ENCODE assay signal across 16 cellular contexts in genomic region chr18:55241016-55241415, GRCh38.
A peak's percentile ranks its signal among the peaks of the same experiment; 100 is the strongest.
DNase-seq lines count a peak whose midpoint lies in the region; ATAC-seq and TF ChIP-seq lines count a peak whose summit lies in the region.
"Had no signal": no experiment of that assay in that cellular context is flagged by ENCODE, and none has a peak within 500 bp of the region (broad histone marks: within the 10 kb centered on the region; RNA-seq: fewer than 3 reads in every experiment).

No MANE protein-coding gene starts in this region.

- 84% methylated on average over 5 of the region's 5 CpGs for WGBS in mammary epithelial cell (ENCODE audit: low coverage, missing lambda C conversion rate)

- no peaks in the 10 kb centered on the region for H3K27me3 Mint-ChIP-seq in mesothelial cell of epicardium (ENCODE audit: low read depth)
- H3K27me3 Mint-ChIP-seq in CD4-positive, alpha-beta T cell, result no peaks in the 10 kb centered on the region

- no peak overlapping the region for H2AFZ ChIP-seq in mammary epithelial cell (ENCODE audit: low read depth, low read length)

- peaks cover 4% of the 10 kb centered on the region for H3K36me3 Mint-ChIP-seq in mesothelial cell of epicardium
- H3K36me3 Mint-ChIP-seq in CD4-positive, alpha-beta T cell (ENCODE audit: low read depth), result no peaks in the 10 kb centered on the region

- H3K4me2 ChIP-seq in mammary epithelial cell (ENCODE audit: insufficient read depth, low read depth, low read length), result no peak overlapping the region

- DNase-seq in mesothelial cell of epicardium (ENCODE audit: low spot score in 2 of 2, unreplicated experiment in 2 of 2) (no peak), midbrain (lab: John Stamatoyannopoulos, UW) (no peak), mammary epithelial cell (no peak)
- DNase-seq in CD4-positive, alpha-beta T cell, result no peak
- DNase-seq in activated CD8-positive, alpha-beta memory T cell treated with anti-CD3 and anti-CD28 coated beads for 24 hours, result no peak
- DNase-seq: activated CD4-positive, alpha-beta T cell treated with anti-CD3 and anti-CD28 coated beads for 48 hours; activated gamma-delta T cell; caudate nucleus; COR-L47; erythroblast; KBM-7; NCI-H1694 treated with DMSO at 0.1 percent for 48 hours; SW 1271 had no signal

- BruUV-seq in mammary epithelial cell (replicated peaks; lab: Mats Ljungman, UMichigan), result no TSS peak

- no peaks in the 10 kb centered on the region for H3K36me3 ChIP-seq in mammary epithelial cell (ENCODE audit: insufficient read depth, low read length)

- peaks cover 50% of the 10 kb centered on the region for H3K4me1 Mint-ChIP-seq in mesothelial cell of epicardium
- H3K4me1 Mint-ChIP-seq in CD4-positive, alpha-beta T cell (ENCODE audit: low read depth), result no peaks in the 10 kb centered on the region

- H3K27ac ChIP-seq in CD4-positive, alpha-beta T cell (ENCODE audit: low read depth, low read length), result no peak overlapping the region
- H3K27ac ChIP-seq in mammary epithelial cell (ENCODE audit: insufficient read depth, low read depth, low read length), result no peak overlapping the region

- intact Hi-C loops in CD4-positive, alpha-beta T cell (cut with DNase I, micrococcal nuclease), result no loop called here
- intact Hi-C loops in mammary epithelial cell (cut with micrococcal nuclease), result no loop called here

- H3K9me3 ChIP-seq in CD4-positive, alpha-beta T cell (ENCODE audit: control insufficient read depth, low read length), result no peaks in the 10 kb centered on the region
- no peaks in the 10 kb centered on the region for H3K9me3 ChIP-seq in mammary epithelial cell (replicated peaks; ENCODE audit: insufficient read depth, low read length)

- no peaks in the 10 kb centered on the region for H3K27me3 ChIP-seq in CD4-positive, alpha-beta T cell (ENCODE audit: control insufficient read depth, insufficient read depth, low read length)
- no peaks in the 10 kb centered on the region for H3K27me3 ChIP-seq in mammary epithelial cell (ENCODE audit: insufficient read depth, low read length)

- H3K9me3 Mint-ChIP-seq in mesothelial cell of epicardium, result no peaks in the 10 kb centered on the region
- no peaks in the 10 kb centered on the region for H3K9me3 Mint-ChIP-seq in CD4-positive, alpha-beta T cell

- H3K4me3 Mint-ChIP-seq in mesothelial cell of epicardium, result no peak overlapping the region
- H3K4me3 Mint-ChIP-seq in CD4-positive, alpha-beta T cell, result no peak overlapping the region

- H3K9ac ChIP-seq in mammary epithelial cell (ENCODE audit: insufficient read depth, low read length), result no peak overlapping the region

- H3K27ac Mint-ChIP-seq in mesothelial cell of epicardium, result peak overlapping the region; percentile 18
- H3K27ac Mint-ChIP-seq in CD4-positive, alpha-beta T cell, result no peak overlapping the region

- no peak overlapping the region for H3K4me3 ChIP-seq in mammary epithelial cell (replicated peaks in 1 of 3; ENCODE audit: insufficient read depth in 1 of 3, low read depth in 2 of 3, low read length in 3 of 3)

- dilution Hi-C loops in mammary epithelial cell (cut with HindIII; ENCODE audit: low sequenced_read_pairs), result no loop called here

- no peaks in the 10 kb centered on the region for H3K4me1 ChIP-seq in mammary epithelial cell (ENCODE audit: insufficient read depth, low read length)

- POLR2A ChIA-PET in CD4-positive, alpha-beta T cell (lab: Charles Lee), result no interaction called here

- in situ Hi-C loops in mammary epithelial cell (cut with MboI; ENCODE audit: low sequenced_read_pairs in 2 of 2), result loop anchor here in 1 of 2 donors (25.0 kb wide), 2 partner anchors 546 to 1321 kb away; no protein-coding TSS in a partner anchor

- H4K20me1 ChIP-seq in mammary epithelial cell (ENCODE audit: insufficient read depth, low read length), result no peaks in the 10 kb centered on the region

- CTCF ChIA-PET in CD4-positive, alpha-beta T cell (lab: Charles Lee), result no interaction called here
- CTCF ChIA-PET in mammary epithelial cell (lab: Charles Lee; ENCODE audit: low non-redundant PET), result no interaction called here

- TF ChIP-seq CTCF in mesothelial cell of epicardium (IDR thresholded peaks at IDR 0.05; ENCODE audit: unreplicated experiment) (no peak), mammary epithelial cell (conservative IDR thresholded peaks at IDR 0.05 in 1 of 2, IDR thresholded peaks at IDR 0.05 in 1 of 2; ENCODE audit: extremely low read depth in 1 of 2, insufficient read depth in 1 of 2, low read depth in 1 of 2, low read length in 2 of 2) (no peak)
- no peak for TF ChIP-seq CTCF in CD4-positive, alpha-beta T cell (IDR thresholded peaks at IDR 0.05)

- ATAC-seq in GM18909 (IDR thresholded peaks at IDR 0.05; ENCODE audit: poor library complexity, unreplicated experiment), result peak; percentile 59
- peak; percentile 57 for ATAC-seq in GM21619 (IDR thresholded peaks at IDR 0.05; ENCODE audit: unreplicated experiment)
- peak; percentile 49 for ATAC-seq in HG03135 (IDR thresholded peaks at IDR 0.05; ENCODE audit: unreplicated experiment)
- ATAC-seq in CD4-positive, alpha-beta T cell (ENCODE audit: poor library complexity), result no peak

- H3K79me2 ChIP-seq in mammary epithelial cell (ENCODE audit: insufficient read depth, low read length), result no peaks in the 10 kb centered on the region
